8 cellular contexts compared by ENCODE assay signal in the genomic region with DNA sequence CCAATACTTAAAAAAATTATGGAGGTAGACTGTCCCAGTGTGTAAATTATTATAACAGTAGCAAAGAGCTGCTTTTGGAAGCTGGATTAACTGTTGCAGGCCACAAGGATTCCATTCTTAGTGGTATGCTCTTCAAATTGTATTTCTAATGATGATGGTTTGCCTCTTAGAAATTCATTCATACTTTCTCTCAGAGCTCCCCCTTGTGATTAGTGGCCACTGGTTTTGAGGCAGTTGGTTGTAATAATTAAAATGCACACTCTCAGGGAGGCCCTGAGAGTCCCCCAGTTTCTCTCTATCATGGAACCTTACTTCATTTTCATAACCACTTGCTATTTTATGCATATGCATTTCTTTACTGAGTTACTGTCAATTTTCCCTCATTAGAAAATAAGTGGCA. TPM values are rescaled to one million over a fixed set of nuclear protein-coding genes. Genes with fewer than 3 reads are reported as not detected.
DNase-seq lines count a peak whose midpoint lies in the region; ATAC-seq and TF ChIP-seq lines count a peak whose summit lies in the region.

No MANE protein-coding gene starts in this region.

- DNase-seq in BE2C (peak; percentile 11), NCI-H460 (ENCODE audit: extremely low read depth, low read depth) (peak; percentile 12), fibroblast of peridontal ligament (ENCODE audit: extremely low read depth) (peak; percentile 38), body of pancreas (no peak), H7 (no peak)
- DNase-seq in effector memory CD4-positive, alpha-beta T cell: no peak

- no peak for TF ChIP-seq POLR2A in body of pancreas (IDR thresholded peaks at IDR 0.05)

- H3K4me3 ChIP-seq in BE2C (ENCODE audit: low read depth, low read length) (no peak overlapping the region), body of pancreas (no peak overlapping the region), H7 (ENCODE audit: insufficient read depth, low read depth, low read length) (no peak overlapping the region)
- H3K4me3 ChIP-seq in effector memory CD4-positive, alpha-beta T cell (ENCODE audit: insufficient read depth, low read depth, low read length, poor library complexity, severe bottlenecking): no peak overlapping the region

- peak; percentile 82 for ATAC-seq in GM18868 (IDR thresholded peaks at IDR 0.05; ENCODE audit: unreplicated experiment)
- ATAC-seq in HG03039 (IDR thresholded peaks at IDR 0.05; ENCODE audit: unreplicated experiment): peak; percentile 78
- no peak for ATAC-seq in body of pancreas

- H3K4me1 ChIP-seq in BE2C (no peaks in the 10 kb centered on the region), body of pancreas (no peaks in the 10 kb centered on the region)
- no peaks in the 10 kb centered on the region for H3K4me1 ChIP-seq in effector memory CD4-positive, alpha-beta T cell (ENCODE audit: control insufficient read depth, insufficient read depth, low read length, poor library complexity, severe bottlenecking)

- H3K36me3 ChIP-seq in BE2C (no peaks in the 10 kb centered on the region), body of pancreas (replicated peaks in 1 of 2; ENCODE audit: insufficient read depth in 1 of 2, low read depth in 2 of 2) (no peaks in the 10 kb centered on the region), H7 (replicated peaks; ENCODE audit: control insufficient read depth, insufficient read depth, low read length) (no peaks in the 10 kb centered on the region)
- no peaks in the 10 kb centered on the region for H3K36me3 ChIP-seq in effector memory CD4-positive, alpha-beta T cell (ENCODE audit: control insufficient read depth, insufficient read depth, low read length)

- H3K27ac ChIP-seq in effector memory CD4-positive, alpha-beta T cell (ENCODE audit: insufficient read depth, low read length, poor library complexity, severe bottlenecking): no peak overlapping the region
- no peak overlapping the region for H3K27ac ChIP-seq in body of pancreas

- intact Hi-C loops in body of pancreas (cut with DNase I): no loop called here

- H3K9me3 ChIP-seq in BE2C: no peaks in the 10 kb centered on the region
- no peaks in the 10 kb centered on the region for H3K9me3 ChIP-seq in effector memory CD4-positive, alpha-beta T cell (ENCODE audit: control insufficient read depth, low read length)
- H3K9me3 ChIP-seq in body of pancreas: no peaks in the 10 kb centered on the region

- peak; percentile 34 for TF ChIP-seq CTCF in BE2C (IDR thresholded peaks at IDR 0.05; ENCODE audit: low read depth, low read length)
- peak in 1 of 7 experiments; percentile 3 for TF ChIP-seq CTCF in body of pancreas (IDR thresholded peaks at IDR 0.05)

- H3K27me3 ChIP-seq in BE2C (no peaks in the 10 kb centered on the region), body of pancreas (no peaks in the 10 kb centered on the region), H7 (ENCODE audit: control insufficient read depth, insufficient read depth, low read length) (no peaks in the 10 kb centered on the region)
- H3K27me3 ChIP-seq in effector memory CD4-positive, alpha-beta T cell (replicated peaks; ENCODE audit: control insufficient read depth, insufficient read depth, low read length, poor library complexity, severe bottlenecking): no peaks in the 10 kb centered on the region

RNA-seq across cellular contexts. Expression of gene LY75, which starts 35.4 kb away (rescaled TPM):
- not detected for polyA plus RNA-seq in BE2C (2012; ENCODE audit: insufficient read depth, insufficient read length, low read depth)
- total RNA-seq in NCI-H460 (2014; rRNA removed; shearing (Covaris generic)): 0.12 TPM in 1 of 2 replicates, not detected in the other
- polyA plus RNA-seq in NCI-H460 (2014; cell fraction: nucleus; rRNA removed): 0.07 and 0.12 TPM in 2 replicates
- total RNA-seq in body of pancreas: 1 to 10 TPM in 1 of 2 donors, not detected in 1; 2.9 TPM
- total RNA-seq in H7 (2014; rRNA removed; shearing (Covaris generic)): 0.81 and 1.1 TPM in 2 replicates

Comparison
In these comparisons a context has a peak if more than half of its experiments do, and no peak if none do; other contexts are left out.
1. DNase-seq: peak in BE2C (single experiment), NCI-H460 (single experiment) and fibroblast of peridontal ligament (single experiment); none in effector memory CD4-positive, alpha-beta T cell (0 of 3), body of pancreas (0 of 4) and H7 (single experiment).